ENCODE assay signal across 10 cellular contexts in the genomic region with DNA sequence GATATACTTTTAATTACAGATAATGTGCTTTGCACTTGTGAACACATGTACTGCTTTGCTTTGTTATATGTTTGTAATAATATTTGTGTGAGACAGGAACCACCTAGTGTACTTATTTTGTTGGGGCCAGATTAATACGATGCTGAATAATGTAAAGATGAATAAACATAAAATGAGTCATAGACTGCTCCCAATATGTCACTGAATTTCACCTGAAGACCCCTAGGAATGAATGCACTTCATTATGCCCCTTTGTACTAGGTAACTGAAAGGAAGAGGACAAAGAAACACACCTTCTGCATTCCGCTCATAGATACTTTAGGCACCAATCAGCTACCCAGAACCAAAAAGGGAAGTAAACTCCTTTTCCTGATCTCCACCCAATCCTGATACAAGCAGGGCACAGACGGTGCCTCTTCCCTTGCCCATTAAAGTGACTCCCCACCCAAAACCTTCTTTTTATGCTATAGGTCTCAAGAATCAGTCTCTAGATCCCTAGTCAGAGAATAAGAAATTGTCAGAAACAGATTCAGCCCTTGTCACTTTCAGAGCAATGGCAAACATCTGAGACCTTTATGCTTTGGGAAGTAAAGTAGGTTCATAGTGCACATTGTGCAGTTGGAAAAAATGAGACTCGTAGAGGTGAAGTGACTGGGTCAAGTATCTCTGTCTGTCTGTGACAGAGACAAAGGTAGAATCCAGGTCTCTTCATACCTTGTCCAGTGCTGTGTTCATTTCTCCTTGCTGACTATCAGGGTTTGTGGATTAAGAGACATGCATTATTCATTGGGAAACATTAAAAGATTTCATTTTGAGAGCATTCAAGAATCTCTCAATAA. TPM values are rescaled to one million over a fixed set of nuclear protein-coding genes. Genes with fewer than 3 reads are reported as not detected.
A peak's percentile ranks its signal among the peaks of the same experiment; 100 is the strongest.
DNase-seq lines count a peak whose midpoint lies in the region; ATAC-seq and TF ChIP-seq lines count a peak whose summit lies in the region.
"Had no signal": no experiment of that assay in that cellular context is flagged by ENCODE, and none has a peak within 500 bp of the region (broad histone marks: within the 10 kb centered on the region; RNA-seq: fewer than 3 reads in every experiment).

No MANE protein-coding gene starts in this region.

- H3K27ac ChIP-seq in DOHH2 (ENCODE audit: low read depth, low read length), result no peak overlapping the region
- H3K27ac ChIP-seq: thyroid gland had no signal

- H3K27ac Mint-ChIP-seq in IgD-negative memory B cell, result peak overlapping the region; percentile 43 to 85 (median 65)
- H3K27ac Mint-ChIP-seq in central memory CD8-positive, alpha-beta T cell (ENCODE audit: low read depth), result peak overlapping the region; percentile 100

- H3F3A ChIP-seq in DOHH2 (ENCODE audit: control insufficient read depth, insufficient read depth), result no peaks in the 10 kb centered on the region

- H3K4me3 Mint-ChIP-seq in IgD-negative memory B cell, result peak overlapping the region; percentile 90 to 98 (median 94)
- H3K4me3 Mint-ChIP-seq in central memory CD8-positive, alpha-beta T cell, result peak overlapping the region; percentile 100

- H3K36me3 Mint-ChIP-seq in IgD-negative memory B cell, result peaks cover 2% of the 10 kb centered on the region
- H3K36me3 Mint-ChIP-seq in central memory CD8-positive, alpha-beta T cell (ENCODE audit: insufficient read depth), result peaks cover 21% of the 10 kb centered on the region

- H3K27me3 Mint-ChIP-seq in IgD-negative memory B cell, result no peaks in the 10 kb centered on the region
- no peaks in the 10 kb centered on the region for H3K27me3 Mint-ChIP-seq in central memory CD8-positive, alpha-beta T cell

- DNase-seq in central memory CD8-positive, alpha-beta T cell (ENCODE audit: low spot score in 2 of 2), result no peak
- no peak for DNase-seq in medulla oblongata (ENCODE audit: extremely low spot score)
- no peak for DNase-seq in hypothalamus (lab: John Stamatoyannopoulos, UW)
- no peak for DNase-seq in NCI-H1092 treated with DMSO at 0.1 percent for 48 hours (lab: John Stamatoyannopoulos, UW)
- no peak for DNase-seq in T1000 (lab: John Stamatoyannopoulos, UW)
- DNase-seq: DMS153, thyroid gland had no signal

- H3K9me3 Mint-ChIP-seq in IgD-negative memory B cell, result no peaks in the 10 kb centered on the region
- H3K9me3 Mint-ChIP-seq in central memory CD8-positive, alpha-beta T cell, result no peaks in the 10 kb centered on the region

- no peaks in the 10 kb centered on the region for H4K20me1 ChIP-seq in DOHH2 (ENCODE audit: control insufficient read depth, insufficient read depth, low read depth, low read length)

- H3K4me1 ChIP-seq in DOHH2 (ENCODE audit: control insufficient read depth, low read length), result peaks cover 28% of the 10 kb centered on the region
- H3K4me1 ChIP-seq: thyroid gland had no signal

- TF ChIP-seq CTCF in DOHH2 (IDR thresholded peaks at IDR 0.05; ENCODE audit: low read depth, low read length, poor library complexity, severe bottlenecking), result no peak

- H3K4me1 Mint-ChIP-seq in IgD-negative memory B cell, result peaks cover 17 to 33% (median 20%) of the 10 kb centered on the region in 3 donors
- peaks cover 27% of the 10 kb centered on the region for H3K4me1 Mint-ChIP-seq in central memory CD8-positive, alpha-beta T cell

- peak; percentile 62 for TF ChIP-seq POLR2A in GM19099 (IDR thresholded peaks at IDR 0.05; ENCODE audit: extremely low read depth, insufficient read length, low read depth)

- H3K4me3 ChIP-seq in DOHH2 (ENCODE audit: low read length), result peak overlapping the region; percentile 62; the same call in 1 of the 2 replicates
- H3K4me3 ChIP-seq: thyroid gland had no signal

- H3K27me3 ChIP-seq in DOHH2 (ENCODE audit: control insufficient read depth, low read length), result no peaks in the 10 kb centered on the region
- H3K27me3 ChIP-seq: thyroid gland had no signal

- peak; percentile 12 for ATAC-seq in central memory CD8-positive, alpha-beta T cell (replicated peaks; ENCODE audit: extremely low read depth, poor library complexity, severe bottlenecking)

- H3K9me3 ChIP-seq in DOHH2 (ENCODE audit: control insufficient read depth, insufficient read depth, low read length), result no peaks in the 10 kb centered on the region
- H3K9me3 ChIP-seq: thyroid gland had no signal

- peak overlapping the region; percentile 58 for H3K4me2 ChIP-seq in DOHH2 (ENCODE audit: low read length)

- no peaks in the 10 kb centered on the region for H3K79me2 ChIP-seq in DOHH2 (ENCODE audit: control insufficient read depth, low read length)

- no peaks in the 10 kb centered on the region for H3K36me3 ChIP-seq in DOHH2 (ENCODE audit: control insufficient read depth, low read length)
- H3K36me3 ChIP-seq: thyroid gland had no signal

- H3K9me2 ChIP-seq in DOHH2 (replicated peaks; ENCODE audit: control insufficient read depth, low read length), result no peaks in the 10 kb centered on the region

RNA-seq across cellular contexts. Expression of gene GPR174, which starts 2.3 kb away (rescaled TPM):
- polyA plus RNA-seq in IgD-negative memory B cell, result 2.9 TPM
